Comparison of ENCODE assay signal across 21 cellular contexts in genomic region chr3:20380310-20380709, GRCh38.
"Had no signal": no experiment of that assay in that cellular context is flagged by ENCODE, and none has a peak within 500 bp of the region (broad histone marks: within the 10 kb centered on the region; RNA-seq: fewer than 3 reads in every experiment).

No MANE protein-coding gene starts in this region.

- H3K9me3 ChIP-seq: SK-N-SH had no signal

- H3K27ac ChIP-seq: KMS-11, RWPE1 had no signal

- DNase-seq: IMR-90, Kasumi-1, MM.1S, NCI-H1092 treated with DMSO at 0.1 percent for 48 hours, NCI-H1436, NCI-H187, NCI-H2029, NCI-H2081 treated with DMSO at 0.1 percent for 48 hours, NCI-H226, NCI-H446, NCI-H510A, NCI-H524 treated with DMSO at 0.1 percent for 48 hours, NCI-H69, NCI-H774, PC-3, SHP77, SK-N-SH had no signal

- ATAC-seq: HepG2, Panc1, PC-3 had no signal

- H3K9ac ChIP-seq: KMS-11, SK-N-SH had no signal

- FAIRE-seq: HepG2 had no signal

- H3K4me2 ChIP-seq: KMS-11, SK-N-SH had no signal
